ENCODE assay signal across 24 cellular contexts in genomic region chr19:47099576-47100050, GRCh38. TPM values are rescaled to one million over a fixed set of nuclear protein-coding genes. Genes with fewer than 3 reads are reported as not detected.
DNase-seq lines count a peak whose midpoint lies in the region; ATAC-seq, FAIRE-seq and TF ChIP-seq lines count a peak whose summit lies in the region.
"Had no signal": no experiment of that assay in that cellular context is flagged by ENCODE, and none has a peak within 500 bp of the region (broad histone marks: within the 10 kb centered on the region; RNA-seq: fewer than 3 reads in every experiment).

No MANE protein-coding gene starts in this region.

- no peaks in the 10 kb centered on the region for H3K27me3 Mint-ChIP-seq in chondrocyte (ENCODE audit: low read depth)
- H3K27me3 Mint-ChIP-seq: activated CD8-positive, alpha-beta T cell treated with anti-CD3 and anti-CD28 coated beads for 36 hours; activated naive CD8-positive, alpha-beta T cell; stimulated activated naive B cell treated with anti-CD40 and anti-IgM and Interleukin-4, amounts not matched to agents 10 μg/mL and 1 μg/mL and 100 μg/mL, for 72 hours; T-cell had no signal

- H3K27ac ChIP-seq in dorsolateral prefrontal cortex (peak overlapping the region in 45 of 59 donors; percentile 1 to 84 (median 56)), neutrophil (peak overlapping the region; percentile 43), pancreas (no peak overlapping the region)
- H3K27ac ChIP-seq: coronary artery, foreskin keratinocyte, upper lobe of right lung had no signal

- DNase-seq in CMK (ENCODE audit: low read depth) (peak; percentile 71), NB4 (ENCODE audit: low read depth) (peak; percentile 28), dorsolateral prefrontal cortex (no peak), HEK293T (ENCODE audit: extremely low spot score) (no peak), NCI-H2107 (lab: John Stamatoyannopoulos, UW) (no peak), chondrocyte (ENCODE audit: low spot score) (no peak), pancreas (no peak)
- DNase-seq: activated CD4-positive, CD25-positive, alpha-beta regulatory T cell; foreskin keratinocyte; Kasumi-1; kidney; midbrain; NCI-H1092 treated with DMSO at 0.1 percent for 48 hours; NCI-H2081 treated with DMSO at 0.1 percent for 48 hours; NCI-H526 treated with DMSO at 0.1 percent for 48 hours; stimulated activated naive B cell treated with anti-CD40 and anti-IgM and Interleukin-4, amounts not matched to agents 10 μg/mL and 1 μg/mL and 100 μg/mL, for 72 hours; T-cell; upper lobe of right lung had no signal

- CTCF ChIA-PET in HEK293T (lab: Yijun Ruan, JAX), result interaction anchor here (0.6 to 0.7 kb wide), 2 partner anchors 19 to 63 kb away, joined by 3 read pairs; no protein-coding TSS in a partner anchor

- intact Hi-C loops in dorsolateral prefrontal cortex (cut with DNase I) (no loop called here), pancreas (cut with DNase I) (no loop called here)

- H3K36me3 Mint-ChIP-seq in chondrocyte (ENCODE audit: low read depth), result peaks cover 2% of the 10 kb centered on the region
- H3K36me3 Mint-ChIP-seq: activated naive CD8-positive, alpha-beta T cell had no signal

- POLR2A ChIA-PET in HEK293T (lab: Yijun Ruan, JAX), result interaction anchor here (4.9 kb wide), 1 partner anchor 14 kb away, joined by 28 read pairs; the partner anchor contains the start of gene ZC3H4

- 47 to 68% methylated on average over 6 of the region's 6 CpGs for WGBS in pancreas, 2 donors

- H3K4me1 Mint-ChIP-seq in chondrocyte (ENCODE audit: low read depth), result peaks cover 52% of the 10 kb centered on the region

- no peak for ATAC-seq in pancreas
- ATAC-seq: foreskin keratinocyte; Right ventricle myocardium inferior; sciatic nerve; stimulated activated naive B cell treated with anti-CD40 and anti-IgM and Interleukin-4, amounts not matched to agents 10 μg/mL and 1 μg/mL and 100 μg/mL, for 72 hours; upper lobe of right lung had no signal

- no peak for TF ChIP-seq POLR2A in NB4 (IDR thresholded peaks at IDR 0.05; ENCODE audit: extremely low read depth, insufficient read length)

- H3K9me3 ChIP-seq in neutrophil (no peaks in the 10 kb centered on the region), pancreas (no peaks in the 10 kb centered on the region)
- H3K9me3 ChIP-seq: upper lobe of right lung had no signal

- H3K27me3 ChIP-seq in dorsolateral prefrontal cortex (no peaks in the 10 kb centered on the region), neutrophil (no peaks in the 10 kb centered on the region), pancreas (no peaks in the 10 kb centered on the region)
- H3K27me3 ChIP-seq: foreskin keratinocyte, upper lobe of right lung had no signal

- FAIRE-seq in pancreas (lab: Jason Lieb, UNC), result no peak
- FAIRE-seq: kidney had no signal

- no peak overlapping the region for H3K4me3 Mint-ChIP-seq in chondrocyte (ENCODE audit: unreplicated experiment)
- H3K4me3 Mint-ChIP-seq: activated CD8-positive, alpha-beta T cell treated with anti-CD3 and anti-CD28 coated beads for 36 hours; activated naive CD8-positive, alpha-beta T cell; stimulated activated naive B cell treated with anti-CD40 and anti-IgM and Interleukin-4, amounts not matched to agents 10 μg/mL and 1 μg/mL and 100 μg/mL, for 72 hours; T-cell had no signal

- H3K36me3 ChIP-seq in neutrophil (peaks cover 3% of the 10 kb centered on the region), pancreas (no peaks in the 10 kb centered on the region)

- H3K4me1 ChIP-seq in neutrophil (ENCODE audit: control insufficient read depth in 1 of 2, insufficient read depth in 1 of 2, low read depth in 1 of 2, low read length in 1 of 2) (peaks cover 18 to 19% of the 10 kb centered on the region in 2 experiments), pancreas (peaks cover 29 to 45% (median 29%) of the 10 kb centered on the region in 3 donors)

- no peaks in the 10 kb centered on the region for H3K9me3 Mint-ChIP-seq in chondrocyte (ENCODE audit: low read depth)
- H3K9me3 Mint-ChIP-seq: activated CD8-positive, alpha-beta T cell treated with anti-CD3 and anti-CD28 coated beads for 36 hours; stimulated activated naive B cell treated with anti-CD40 and anti-IgM and Interleukin-4, amounts not matched to agents 10 μg/mL and 1 μg/mL and 100 μg/mL, for 72 hours; T-cell had no signal

- H3K27ac Mint-ChIP-seq in chondrocyte (ENCODE audit: unreplicated experiment), result no peak overlapping the region
- H3K27ac Mint-ChIP-seq: stimulated activated naive B cell treated with anti-CD40 and anti-IgM and Interleukin-4, amounts not matched to agents 10 μg/mL and 1 μg/mL and 100 μg/mL, for 72 hours had no signal

- H3K4me3 ChIP-seq in NB4 (ENCODE audit: low read depth, low read length) (no peak overlapping the region), dorsolateral prefrontal cortex (no peak overlapping the region), neutrophil (ENCODE audit: low read depth in 1 of 2, low read length in 1 of 2) (no peak overlapping the region), pancreas (no peak overlapping the region)
- H3K4me3 ChIP-seq: coronary artery, upper lobe of right lung had no signal

- TF ChIP-seq CTCF in NB4 (IDR thresholded peaks at IDR 0.05; ENCODE audit: low read depth, low read length) (peak; percentile 2), dorsolateral prefrontal cortex (IDR thresholded peaks at IDR 0.05 in 54 of 56, conservative IDR thresholded peaks at IDR 0.05 in 2 of 56; ENCODE audit: low read depth in 1 of 56, partially characterized antibody in 56 of 56) (no peak), neutrophil (IDR thresholded peaks at IDR 0.05) (no peak), chondrocyte (IDR thresholded peaks at IDR 0.05) (no peak), pancreas (IDR thresholded peaks at IDR 0.05) (no peak)

TF ChIP-seq in HEK293T, 16 proteins besides CTCF, POLR2A, EP300 and RAD21:
- no peak for TF ChIP-seq FOXM1 (IDR thresholded peaks at IDR 0.05; ENCODE audit: borderline replicate concordance)
- no peak for TF ChIP-seq SP1 (IDR thresholded peaks at IDR 0.05)
- TF ChIP-seq ZNF384 (IDR thresholded peaks at IDR 0.05), result no peak
- TF ChIP-seq BHLHE40 (IDR thresholded peaks at IDR 0.05; ENCODE audit: borderline replicate concordance), result no peak
- TF ChIP-seq PKNOX1 (IDR thresholded peaks at IDR 0.05), result no peak
- TF ChIP-seq TARDBP (IDR thresholded peaks at IDR 0.05), result no peak
- no peak for TF ChIP-seq NFRKB (IDR thresholded peaks at IDR 0.05)
- no peak for TF ChIP-seq SUZ12 (IDR thresholded peaks at IDR 0.05)
- no peak for TF ChIP-seq HDGF (IDR thresholded peaks at IDR 0.05; ENCODE audit: borderline replicate concordance)
- no peak for TF ChIP-seq LEF1 (IDR thresholded peaks at IDR 0.05; ENCODE audit: borderline replicate concordance)
- TF ChIP-seq ELF4 (IDR thresholded peaks at IDR 0.05), result no peak
- no peak for TF ChIP-seq FOXK2 (IDR thresholded peaks at IDR 0.05)
- no peak for TF ChIP-seq FOXA1 (IDR thresholded peaks at IDR 0.05)
- no peak for TF ChIP-seq L3MBTL2 (conservative IDR thresholded peaks at IDR 0.05)
- TF ChIP-seq CTBP1 (IDR thresholded peaks at IDR 0.05; ENCODE audit: borderline replicate concordance), result no peak
- no peak for TF ChIP-seq ARNT (IDR thresholded peaks at IDR 0.05)

RNA-seq across cellular contexts. Expression of gene ZC3H4, which starts 14.0 kb away (rescaled TPM):
- total RNA-seq in dorsolateral prefrontal cortex, result 10 to 100 TPM; 28.4 to 56.1 (median 40.3) TPM
- total RNA-seq in chondrocyte, result 43.5 to 54.2 TPM (median 46.2 TPM) in 3 replicates
- total RNA-seq in pancreas, result 10 to 100 TPM; 18.2 to 30.4 (median 20.5) TPM
- polyA plus RNA-seq in pancreas, result 10 to 100 TPM in 1 of 2 donors, 1 to 10 TPM in 1; 8.1 to 14.3 TPM

RNA-seq across cellular contexts. Expression of gene SAE1, which starts 31.0 kb away (rescaled TPM):
- 100 to 1,000 TPM in 2 of 120 experiments, 10 to 100 TPM in 118; 50.2 to 109 (median 75.1) TPM for total RNA-seq in dorsolateral prefrontal cortex
- total RNA-seq in chondrocyte, result 91.2 to 107 TPM (median 95.7 TPM) in 3 replicates
- total RNA-seq in pancreas, result 10 to 100 TPM; 14.8 to 25.8 (median 20.1) TPM
- polyA plus RNA-seq in pancreas, result 10 to 100 TPM in 1 of 2 donors, 1 to 10 TPM in 1; 10.0 to 23.0 TPM

RNA-seq across cellular contexts. Expression of gene TMEM160, which starts 51.2 kb away (rescaled TPM):
- total RNA-seq in dorsolateral prefrontal cortex (100 to 1,000 TPM in 7 of 120 experiments, 10 to 100 TPM in 113; 40.1 to 114 (median 78.7) TPM), chondrocyte (35.8 to 37.6 TPM (median 37.3 TPM) in 3 replicates), pancreas (10 to 100 TPM; 11.9 to 17.8 (median 13.6) TPM)
- polyA plus RNA-seq in pancreas, result 1 to 10 TPM; 3.4 to 6.0 TPM

Comparison
In these comparisons a context has a peak if more than half of its experiments do, and no peak if none do; other contexts are left out.
1. DNase-seq: peak in CMK (single experiment) and NB4 (single experiment); none in dorsolateral prefrontal cortex (0 of 10), HEK293T (single experiment), NCI-H2107 (single experiment), chondrocyte (single experiment) and pancreas (0 of 6).
2. H3K27ac ChIP-seq: peak in dorsolateral prefrontal cortex (45 of 59) and neutrophil (single experiment); none in pancreas (0 of 4).